ENCODE assay signal across 12 cellular contexts in the genomic region with DNA sequence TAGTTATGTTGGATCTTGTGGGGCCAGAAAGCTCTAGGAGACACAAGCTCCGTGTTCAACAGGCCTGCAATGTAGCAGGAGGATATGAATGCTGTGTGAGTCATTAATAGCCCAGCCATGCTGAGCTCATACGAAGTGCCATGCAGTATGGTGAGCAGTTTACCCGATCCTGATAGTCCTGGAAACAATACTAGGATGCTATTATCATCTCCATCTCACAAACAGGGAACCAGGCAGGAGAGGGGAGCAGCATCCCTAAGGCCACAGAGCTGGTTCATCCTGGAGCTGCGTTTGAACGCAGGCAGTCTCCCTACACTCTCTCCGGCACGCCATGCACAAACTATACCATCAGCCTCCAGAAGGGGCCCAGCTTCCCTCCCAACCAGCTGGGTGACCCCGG. TPM values are rescaled to one million over a fixed set of nuclear protein-coding genes. Genes with fewer than 3 reads are reported as not detected.
DNase-seq lines count a peak whose midpoint lies in the region; ATAC-seq and TF ChIP-seq lines count a peak whose summit lies in the region.
"Had no signal": no experiment of that assay in that cellular context is flagged by ENCODE, and none has a peak within 500 bp of the region (broad histone marks: within the 10 kb centered on the region; RNA-seq: fewer than 3 reads in every experiment).

No MANE protein-coding gene starts in this region.

- DNase-seq in EH (ENCODE audit: low read depth) (peak; percentile 87), RWPE2 (ENCODE audit: low spot score) (no peak), fibroblast of peridontal ligament (ENCODE audit: extremely low read depth) (peak; percentile 73), renal cortical epithelial cell (ENCODE audit: low read depth) (peak; percentile 89), DMS79 treated with DMSO at 0.1 percent for 48 hours (lab: John Stamatoyannopoulos, UW) (no peak), GM10248 (ENCODE audit: extremely low spot score) (no peak)
- DNase-seq: effector memory CD4-positive, alpha-beta T cell; mesendoderm; T-helper 2 cell had no signal

- peaks cover 19% of the 10 kb centered on the region for H3K4me1 ChIP-seq in RWPE2 (ENCODE audit: insufficient read depth, poor library complexity, severe bottlenecking)

- POLR2A ChIA-PET in GM10248 (lab: Yijun Ruan, JAX) = no interaction called here

- CTCF ChIA-PET in GM10248 (lab: Yijun Ruan, JAX) = interaction anchor here (0.7 to 1.6 kb wide), 5 partner anchors 9 to 18 kb away, joined by 3 to 5 read pairs (median 3); no protein-coding TSS in a partner anchor

- H3K36me3 ChIP-seq in RWPE2 (ENCODE audit: low read depth) = no peaks in the 10 kb centered on the region
- H3K36me3 ChIP-seq: thyroid gland had no signal

- no peaks in the 10 kb centered on the region for H3K27me3 ChIP-seq in RWPE2 (ENCODE audit: insufficient read depth, poor library complexity, severe bottlenecking)
- H3K27me3 ChIP-seq: thyroid gland had no signal

- no peaks in the 10 kb centered on the region for H3K9me3 ChIP-seq in RWPE2 (ENCODE audit: severe bottlenecking)
- H3K9me3 ChIP-seq: thyroid gland had no signal

- H3K4me3 ChIP-seq in RWPE2 (ENCODE audit: severe bottlenecking) = no peak overlapping the region
- H3K4me3 ChIP-seq: thyroid gland had no signal

- ATAC-seq in RWPE2 (ENCODE audit: low read depth) = peak; percentile 100
- no peak for ATAC-seq in GM18517 (IDR thresholded peaks at IDR 0.05; ENCODE audit: unreplicated experiment)
- no peak for ATAC-seq in HG03095 (IDR thresholded peaks at IDR 0.05; ENCODE audit: unreplicated experiment)

- TF ChIP-seq CTCF in RWPE2 (IDR thresholded peaks at IDR 0.05; ENCODE audit: poor library complexity, severe bottlenecking) (no peak), GM10248 (IDR thresholded peaks at IDR 0.05; ENCODE audit: control extremely low read depth, extremely low read depth, low read depth, missing control alignments) (no peak)

- H3K27ac ChIP-seq in RWPE2 (ENCODE audit: poor library complexity, severe bottlenecking) = peak overlapping the region; percentile 48
- H3K27ac ChIP-seq: thyroid gland had no signal

RNA-seq across cellular contexts. Expression of a gene that starts 20.5 kb away (rescaled TPM):
- total RNA-seq in renal cortical epithelial cell = 16.7 and 27.1 TPM in 2 replicates

Comparison
In these comparisons a context has a peak if more than half of its experiments do, and no peak if none do; other contexts are left out.
1. DNase-seq: peak in EH (single experiment), fibroblast of peridontal ligament (single experiment) and renal cortical epithelial cell (single experiment); none in RWPE2 (single experiment), DMS79 treated with DMSO at 0.1 percent for 48 hours (single experiment) and GM10248 (single experiment).